In genomic region chr1:221688488-221688843, GRCh38 we compare ENCODE assay signal across 20 cellular contexts. TPM values are rescaled to one million over a fixed set of nuclear protein-coding genes. Genes with fewer than 3 reads are reported as not detected.
A peak's percentile ranks its signal among the peaks of the same experiment; 100 is the strongest.
DNase-seq lines count a peak whose midpoint lies in the region; ATAC-seq and TF ChIP-seq lines count a peak whose summit lies in the region.
"Had no signal": no experiment of that assay in that cellular context is flagged by ENCODE, and none has a peak within 500 bp of the region (broad histone marks: within the 10 kb centered on the region; RNA-seq: fewer than 3 reads in every experiment).

No MANE protein-coding gene starts in this region.

- H3K27me3 Mint-ChIP-seq in activated CD4-positive, alpha-beta T cell treated with anti-CD3 and anti-CD28 coated beads, Interleukin-2, amount 10 ng/mL, durations not matched to agents 7 days and 5 days, result no peaks in the 10 kb centered on the region
- no peaks in the 10 kb centered on the region for H3K27me3 Mint-ChIP-seq in activated T-helper 17 cell treated with anti-CD3 and anti-CD28 coated beads, Interleukin-2, amount 50 U/mL, for 72 hours
- no peaks in the 10 kb centered on the region for H3K27me3 Mint-ChIP-seq in stimulated activated memory B cell treated with anti-CD40 and anti-IgM and Interleukin-4, amounts not matched to agents 10 μg/mL and 1 μg/mL and 100 μg/mL, for 72 hours
- H3K27me3 Mint-ChIP-seq: activated T-cell treated with anti-CD3 and anti-CD28 coated beads, Interleukin-2, amount 50 U/mL, for 24 hours; B cell had no signal

- POLR2A ChIA-PET in activated CD4-positive, alpha-beta T cell treated with anti-CD3 and anti-CD28 coated beads, Interleukin-2, amount 10 ng/mL, durations not matched to agents 7 days and 5 days (lab: Charles Lee), result no interaction called here

- H3K27ac Mint-ChIP-seq in activated CD4-positive, alpha-beta T cell treated with anti-CD3 and anti-CD28 coated beads, Interleukin-2, amount 10 ng/mL, durations not matched to agents 7 days and 5 days, result peak overlapping the region; percentile 62
- peak overlapping the region; percentile 18 for H3K27ac Mint-ChIP-seq in activated T-helper 17 cell treated with anti-CD3 and anti-CD28 coated beads, Interleukin-2, amount 50 U/mL, for 72 hours
- H3K27ac Mint-ChIP-seq in stimulated activated memory B cell treated with anti-CD40 and anti-IgM and Interleukin-4, amounts not matched to agents 10 μg/mL and 1 μg/mL and 100 μg/mL, for 72 hours, result peak overlapping the region; percentile 40
- H3K27ac Mint-ChIP-seq: activated naive CD4-positive, alpha-beta T cell treated with anti-CD3 and anti-CD28 coated beads for 36 hours; activated T-cell treated with anti-CD3 and anti-CD28 coated beads, Interleukin-2, amount 50 U/mL, for 24 hours; B cell; progenitor cell of endocrine pancreas had no signal

- no peaks in the 10 kb centered on the region for H3K4me1 ChIP-seq in foreskin keratinocyte
- H3K4me1 ChIP-seq: left ventricle myocardium inferior, tibial artery had no signal

- H3K4me3 Mint-ChIP-seq in activated CD4-positive, alpha-beta T cell treated with anti-CD3 and anti-CD28 coated beads, Interleukin-2, amount 10 ng/mL, durations not matched to agents 7 days and 5 days, result no peak overlapping the region
- H3K4me3 Mint-ChIP-seq in activated T-helper 17 cell treated with anti-CD3 and anti-CD28 coated beads, Interleukin-2, amount 50 U/mL, for 72 hours, result no peak overlapping the region
- H3K4me3 Mint-ChIP-seq in stimulated activated memory B cell treated with anti-CD40 and anti-IgM and Interleukin-4, amounts not matched to agents 10 μg/mL and 1 μg/mL and 100 μg/mL, for 72 hours, result no peak overlapping the region
- H3K4me3 Mint-ChIP-seq: activated naive CD4-positive, alpha-beta T cell treated with anti-CD3 and anti-CD28 coated beads for 36 hours; activated T-cell treated with anti-CD3 and anti-CD28 coated beads, Interleukin-2, amount 50 U/mL, for 24 hours; B cell had no signal

- H3K4me1 Mint-ChIP-seq in activated CD4-positive, alpha-beta T cell treated with anti-CD3 and anti-CD28 coated beads, Interleukin-2, amount 10 ng/mL, durations not matched to agents 7 days and 5 days, result peaks cover 16% of the 10 kb centered on the region
- H3K4me1 Mint-ChIP-seq in activated T-helper 17 cell treated with anti-CD3 and anti-CD28 coated beads, Interleukin-2, amount 50 U/mL, for 72 hours, result peaks cover 4% of the 10 kb centered on the region
- H3K4me1 Mint-ChIP-seq in stimulated activated memory B cell treated with anti-CD40 and anti-IgM and Interleukin-4, amounts not matched to agents 10 μg/mL and 1 μg/mL and 100 μg/mL, for 72 hours, result peaks cover 12% of the 10 kb centered on the region
- H3K4me1 Mint-ChIP-seq: B cell had no signal

- CTCF ChIA-PET in activated CD4-positive, alpha-beta T cell treated with anti-CD3 and anti-CD28 coated beads, Interleukin-2, amount 10 ng/mL, durations not matched to agents 7 days and 5 days (lab: Charles Lee), result no interaction called here

- no peaks in the 10 kb centered on the region for H3K27me3 ChIP-seq in foreskin keratinocyte
- H3K27me3 ChIP-seq: tibial artery had no signal

- DNase-seq in activated CD4-positive, alpha-beta T cell treated with anti-CD3 and anti-CD28 coated beads, Interleukin-2, amount 10 ng/mL, durations not matched to agents 7 days and 5 days, result no peak
- DNase-seq in activated CD4-positive, alpha-beta T cell treated with anti-CD3 and anti-CD28 coated beads, Interleukin-2, amount 50 U/mL, for 4 hours, result no peak
- DNase-seq in erythroblast (lab: John Stamatoyannopoulos, UW) (no peak), foreskin keratinocyte (no peak), NCI-H1092 treated with DMSO at 0.1 percent for 48 hours (lab: John Stamatoyannopoulos, UW) (no peak)
- DNase-seq: activated CD4-positive, alpha-beta T cell treated with anti-CD3 and anti-CD28 coated beads, Interleukin-2, amount 50 U/mL, for 48 hours; activated naive CD4-positive, alpha-beta T cell treated with anti-CD3 and anti-CD28 coated beads for 36 hours; activated T-cell treated with anti-CD3 and anti-CD28 coated beads, Interleukin-2, amount 50 U/mL, for 24 hours; foreskin fibroblast; left ventricle myocardium inferior; midbrain; NCI-H510A treated with DMSO at 0.1 percent for 48 hours; stimulated activated CD4-positive, alpha-beta T cell treated with anti-CD3 and anti-CD28 coated beads, Interleukin-1b, Interleukin-23, amount 100 ng/mL, for 48 hours; tibial artery had no signal

- ATAC-seq in HG02610 (IDR thresholded peaks at IDR 0.05; ENCODE audit: unreplicated experiment), result peak; percentile 40
- ATAC-seq in activated T-helper 17 cell treated with anti-CD3 and anti-CD28 coated beads, Interleukin-2, amount 50 U/mL, for 72 hours (replicated peaks), result peak; percentile 4
- peak; percentile 16 for ATAC-seq in stimulated activated memory B cell treated with anti-CD40 and anti-IgM and Interleukin-4, amounts not matched to agents 10 μg/mL and 1 μg/mL and 100 μg/mL, for 72 hours
- no peak for ATAC-seq in foreskin keratinocyte
- ATAC-seq: HCT116 had no signal

- no peak for TF ChIP-seq POLR2A in erythroblast (IDR thresholded peaks at IDR 0.05; ENCODE audit: low read length)

- H3K27ac ChIP-seq in foreskin keratinocyte, result no peak overlapping the region
- H3K27ac ChIP-seq: left ventricle myocardium inferior, tibial artery had no signal

- TF ChIP-seq CTCF in foreskin keratinocyte (conservative IDR thresholded peaks at IDR 0.05), result no peak

- H3K9me3 Mint-ChIP-seq in activated CD4-positive, alpha-beta T cell treated with anti-CD3 and anti-CD28 coated beads, Interleukin-2, amount 10 ng/mL, durations not matched to agents 7 days and 5 days, result peaks cover 5% of the 10 kb centered on the region
- H3K9me3 Mint-ChIP-seq in activated T-helper 17 cell treated with anti-CD3 and anti-CD28 coated beads, Interleukin-2, amount 50 U/mL, for 72 hours, result peaks cover under 1% of the 10 kb centered on the region
- no peaks in the 10 kb centered on the region for H3K9me3 Mint-ChIP-seq in stimulated activated memory B cell treated with anti-CD40 and anti-IgM and Interleukin-4, amounts not matched to agents 10 μg/mL and 1 μg/mL and 100 μg/mL, for 72 hours
- H3K9me3 Mint-ChIP-seq: activated naive CD4-positive, alpha-beta T cell treated with anti-CD3 and anti-CD28 coated beads for 36 hours had no signal

- H3K36me3 Mint-ChIP-seq in activated CD4-positive, alpha-beta T cell treated with anti-CD3 and anti-CD28 coated beads, Interleukin-2, amount 10 ng/mL, durations not matched to agents 7 days and 5 days (ENCODE audit: low read depth), result no peaks in the 10 kb centered on the region
- H3K36me3 Mint-ChIP-seq in activated T-helper 17 cell treated with anti-CD3 and anti-CD28 coated beads, Interleukin-2, amount 50 U/mL, for 72 hours (ENCODE audit: low read depth), result no peaks in the 10 kb centered on the region
- H3K36me3 Mint-ChIP-seq in stimulated activated memory B cell treated with anti-CD40 and anti-IgM and Interleukin-4, amounts not matched to agents 10 μg/mL and 1 μg/mL and 100 μg/mL, for 72 hours, result no peaks in the 10 kb centered on the region

RNA-seq across cellular contexts. Expression of gene DUSP10, which starts 53.4 kb away (rescaled TPM):
- 10 to 100 TPM; 11.3 to 12.3 TPM for total RNA-seq in activated CD4-positive, alpha-beta T cell treated with anti-CD3 and anti-CD28 coated beads, Interleukin-2, amount 10 ng/mL, durations not matched to agents 7 days and 5 days
- total RNA-seq in activated T-helper 17 cell treated with anti-CD3 and anti-CD28 coated beads, Interleukin-2, amount 50 U/mL, for 72 hours, result 10 to 100 TPM in 1 of 2 donors, 1 to 10 TPM in 1; 8.2 to 11.7 TPM
- 12.8 and 18.3 TPM in 2 replicates for total RNA-seq in foreskin keratinocyte
- 7.1 and 7.3 TPM in 2 replicates for polyA plus RNA-seq in foreskin keratinocyte
